Comparison of ENCODE assay signal across 13 cellular contexts in the genomic region with DNA sequence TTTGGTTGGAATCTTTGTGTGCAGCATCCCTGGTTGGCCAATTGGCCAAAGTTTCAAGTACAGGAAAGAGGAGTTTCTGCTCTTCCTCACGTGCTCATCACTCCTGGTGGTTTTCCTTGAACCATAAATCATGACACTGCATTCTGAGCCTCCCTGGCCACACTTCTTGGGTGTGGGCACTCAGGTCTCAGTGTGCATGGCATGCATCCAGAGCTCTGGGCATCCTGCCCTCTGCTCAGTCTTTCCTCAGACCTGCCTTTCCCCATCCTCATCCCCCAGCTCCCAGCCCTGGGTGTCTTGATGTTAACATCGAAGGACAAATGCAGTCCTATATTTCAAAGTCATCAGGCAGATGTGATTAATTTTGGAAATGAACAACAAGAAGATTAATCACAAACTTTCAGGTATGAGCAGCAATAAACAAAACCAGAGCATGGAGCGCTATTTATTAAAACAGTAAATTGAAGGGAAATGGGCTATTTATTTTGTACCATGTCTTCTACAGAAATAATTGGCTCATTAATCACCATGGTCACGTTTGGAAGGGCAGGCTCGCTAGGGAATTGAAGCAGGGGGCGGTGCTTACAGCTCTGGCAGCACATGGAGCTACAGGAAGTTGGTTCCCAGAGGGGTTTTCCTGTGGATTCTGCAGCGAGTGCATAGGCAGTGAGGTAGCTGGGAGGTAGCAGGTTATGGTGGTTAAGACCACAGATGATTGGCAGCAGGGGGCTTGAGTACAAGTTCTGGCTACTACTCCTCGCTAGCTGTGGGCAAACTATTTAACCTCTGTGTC.
DNase-seq lines count a peak whose midpoint lies in the region; FAIRE-seq and TF ChIP-seq lines count a peak whose summit lies in the region.
"Had no signal": no experiment of that assay in that cellular context is flagged by ENCODE, and none has a peak within 500 bp of the region (broad histone marks: within the 10 kb centered on the region; RNA-seq: fewer than 3 reads in every experiment).

No MANE protein-coding gene starts in this region.

- H3K4me3 Mint-ChIP-seq in immature natural killer cell: no peak overlapping the region

- H3K9me3 Mint-ChIP-seq in immature natural killer cell: no peaks in the 10 kb centered on the region

- no peak overlapping the region for H3K27ac Mint-ChIP-seq in immature natural killer cell

- H3K9me3 ChIP-seq in small intestine (ENCODE audit: control insufficient read depth, low read depth): no peaks in the 10 kb centered on the region
- H3K9me3 ChIP-seq: Peyer's patch, upper lobe of left lung had no signal

- FAIRE-seq in small intestine (lab: Jason Lieb, UNC): no peak

- 34 to 41% (median 35%) methylated on average over 8 of the region's 8 CpGs for WGBS in small intestine, 3 donors

- no peaks in the 10 kb centered on the region for H3K36me3 Mint-ChIP-seq in immature natural killer cell

- no peaks in the 10 kb centered on the region for H3K27me3 ChIP-seq in small intestine (ENCODE audit: control insufficient read depth in 2 of 2, insufficient read depth in 2 of 2, low read length in 2 of 2)
- H3K27me3 ChIP-seq: Peyer's patch, upper lobe of left lung had no signal

- H3K27me3 Mint-ChIP-seq in immature natural killer cell (ENCODE audit: low read depth in 3 of 3): peaks cover 0 to 5% (median 4%) of the 10 kb centered on the region in 3 donors

- H3K36me3 ChIP-seq in small intestine (ENCODE audit: control insufficient read depth in 2 of 2, insufficient read depth in 2 of 2, low read length in 2 of 2): no peaks in the 10 kb centered on the region
- H3K36me3 ChIP-seq: Peyer's patch had no signal

- DNase-seq in NCI-H82 (lab: John Stamatoyannopoulos, UW) (peak; percentile 21), NCI-H82 treated with DMSO at 0.1 percent for 48 hours (lab: John Stamatoyannopoulos, UW; ENCODE audit: unreplicated experiment) (no peak), NCI-H2227 (lab: John Stamatoyannopoulos, UW; ENCODE audit: unreplicated experiment) (peak; percentile 13), choroid plexus epithelial cell (ENCODE audit: low read depth) (peak; percentile 21), small intestine (peak; percentile 17), superior temporal gyrus (ENCODE audit: extremely low spot score) (no peak), immature natural killer cell (no peak)
- DNase-seq in stimulated activated CD4-positive, alpha-beta T cell treated with anti-CD3 and anti-CD28 coated beads, Interleukin-12 subunit alpha, Interleukin-12 subunit beta, amount 100 ng/mL, for 4 hours: no peak
- DNase-seq: activated effector memory CD4-positive, alpha-beta T cell treated with Interleukin-2 at 50 U/mL for 16 hours; H7; Peyer's patch; upper lobe of left lung had no signal

- no peaks in the 10 kb centered on the region for H3K4me1 Mint-ChIP-seq in immature natural killer cell

- H3K4me1 ChIP-seq in small intestine (ENCODE audit: control insufficient read depth in 2 of 2, insufficient read depth in 1 of 2, low read depth in 1 of 2, low read length in 1 of 2): no peaks in the 10 kb centered on the region
- H3K4me1 ChIP-seq: Peyer's patch had no signal

- no peak overlapping the region for H3K4me3 ChIP-seq in choroid plexus epithelial cell (ENCODE audit: low read depth, low read length)
- H3K4me3 ChIP-seq in small intestine (ENCODE audit: low read depth in 1 of 2, low read length in 2 of 2): no peak overlapping the region
- H3K4me3 ChIP-seq: Peyer's patch, upper lobe of left lung had no signal

- no peak for TF ChIP-seq CTCF in choroid plexus epithelial cell (conservative IDR thresholded peaks at IDR 0.05; ENCODE audit: low read depth, low read length)

- no peak overlapping the region for H3K27ac ChIP-seq in small intestine (ENCODE audit: low read depth in 1 of 2, low read length in 1 of 2)
- H3K27ac ChIP-seq: KMS-11, Peyer's patch, upper lobe of left lung had no signal

Comparison
In these comparisons a context has a peak if more than half of its experiments do, and no peak if none do; other contexts are left out.
1. DNase-seq: peak in NCI-H82 (single experiment), NCI-H2227 (single experiment), choroid plexus epithelial cell (single experiment) and small intestine (single experiment); none in NCI-H82 treated with DMSO at 0.1 percent for 48 hours (single experiment), stimulated activated CD4-positive, alpha-beta T cell treated with anti-CD3 and anti-CD28 coated beads, Interleukin-12 subunit alpha, Interleukin-12 subunit beta, amount 100 ng/mL, for 4 hours (single experiment), superior temporal gyrus (single experiment) and immature natural killer cell (0 of 3).